11 cellular contexts compared by ENCODE assay signal in genomic region chr5:163079618-163080017, GRCh38.
DNase-seq lines count a peak whose midpoint lies in the region; ATAC-seq and TF ChIP-seq lines count a peak whose summit lies in the region.
"Had no signal": no experiment of that assay in that cellular context is flagged by ENCODE, and none has a peak within 500 bp of the region (broad histone marks: within the 10 kb centered on the region; RNA-seq: fewer than 3 reads in every experiment).

No MANE protein-coding gene starts in this region.

- H3K79me2 ChIP-seq in mammary epithelial cell (ENCODE audit: insufficient read depth, low read length), result no peaks in the 10 kb centered on the region

- peak; percentile 64 for TF ChIP-seq CTCF in GM12874 (IDR thresholded peaks at IDR 0.05; ENCODE audit: insufficient read depth, low read depth, low read length)
- TF ChIP-seq CTCF in mammary epithelial cell (conservative IDR thresholded peaks at IDR 0.05 in 1 of 2, IDR thresholded peaks at IDR 0.05 in 1 of 2; ENCODE audit: extremely low read depth in 1 of 2, insufficient read depth in 1 of 2, low read depth in 1 of 2, low read length in 2 of 2), result peak; percentile 26 to 52
- no peak for TF ChIP-seq CTCF in upper lobe of left lung (IDR thresholded peaks at IDR 0.05)

- H3K27me3 ChIP-seq in mammary epithelial cell (ENCODE audit: insufficient read depth, low read length) (no peaks in the 10 kb centered on the region), upper lobe of left lung (no peaks in the 10 kb centered on the region)
- H3K27me3 ChIP-seq: Peyer's patch had no signal

- dilution Hi-C loops in mammary epithelial cell (cut with HindIII; ENCODE audit: low sequenced_read_pairs), result no loop called here

- H3K36me3 Mint-ChIP-seq in activated naive CD4-positive, alpha-beta T cell treated with anti-CD3 and anti-CD28 coated beads for 36 hours (ENCODE audit: low read depth), result no peaks in the 10 kb centered on the region
- H3K36me3 Mint-ChIP-seq in T-helper 17 cell (ENCODE audit: low read depth), result no peaks in the 10 kb centered on the region
- H3K36me3 Mint-ChIP-seq: activated CD8-positive, alpha-beta memory T cell treated with anti-CD3 and anti-CD28 coated beads, Interleukin-2, amount 10 ng/mL, durations not matched to agents 7 days and 5 days had no signal

- H3K4me3 ChIP-seq in mammary epithelial cell (replicated peaks in 1 of 3; ENCODE audit: insufficient read depth in 1 of 3, low read depth in 2 of 3, low read length in 3 of 3) (no peak overlapping the region), upper lobe of left lung (no peak overlapping the region)
- H3K4me3 ChIP-seq: Peyer's patch had no signal

- peak; percentile 87 for ATAC-seq in GM21529 (IDR thresholded peaks at IDR 0.05; ENCODE audit: unreplicated experiment)
- no peak for ATAC-seq in upper lobe of left lung (ENCODE audit: low FRiP score in 2 of 2)
- ATAC-seq in T-helper 17 cell, result no peak
- ATAC-seq: activated CD8-positive, alpha-beta memory T cell treated with anti-CD3 and anti-CD28 coated beads, Interleukin-2, amount 10 ng/mL, durations not matched to agents 7 days and 5 days had no signal

- H4K20me1 ChIP-seq in mammary epithelial cell (ENCODE audit: insufficient read depth, low read length), result no peaks in the 10 kb centered on the region

- 41% methylated on average over 3 of the region's 3 CpGs for WGBS in mammary epithelial cell (ENCODE audit: low coverage, missing lambda C conversion rate)
- 64% methylated on average over 3 of the region's 3 CpGs for WGBS in upper lobe of left lung, 2 donors

- no peak overlapping the region for H3K4me3 Mint-ChIP-seq in activated naive CD4-positive, alpha-beta T cell treated with anti-CD3 and anti-CD28 coated beads for 36 hours
- no peak overlapping the region for H3K4me3 Mint-ChIP-seq in T-helper 17 cell
- H3K4me3 Mint-ChIP-seq: activated CD8-positive, alpha-beta memory T cell treated with anti-CD3 and anti-CD28 coated beads, Interleukin-2, amount 10 ng/mL, durations not matched to agents 7 days and 5 days had no signal

- no peak overlapping the region for H3K9ac ChIP-seq in mammary epithelial cell (ENCODE audit: insufficient read depth, low read length)

- H3K27ac ChIP-seq in mammary epithelial cell (ENCODE audit: insufficient read depth, low read depth, low read length), result no peak overlapping the region
- H3K27ac ChIP-seq in upper lobe of left lung, result no peak overlapping the region
- H3K27ac ChIP-seq: Peyer's patch had no signal

- no peak for TF ChIP-seq POLR2A in upper lobe of left lung (IDR thresholded peaks at IDR 0.05)

- in situ Hi-C loops in KBM-7 (cut with MboI; ENCODE audit: low pct_unique_long_range_greater_than_20kb, low sequenced_read_pairs) (no loop called here), mammary epithelial cell (cut with MboI; ENCODE audit: low sequenced_read_pairs in 2 of 2) (no loop called here)

- no peaks in the 10 kb centered on the region for H3K4me1 Mint-ChIP-seq in activated naive CD4-positive, alpha-beta T cell treated with anti-CD3 and anti-CD28 coated beads for 36 hours (ENCODE audit: low read depth)
- H3K4me1 Mint-ChIP-seq in T-helper 17 cell, result no peaks in the 10 kb centered on the region
- H3K4me1 Mint-ChIP-seq: activated CD8-positive, alpha-beta memory T cell treated with anti-CD3 and anti-CD28 coated beads, Interleukin-2, amount 10 ng/mL, durations not matched to agents 7 days and 5 days had no signal

- TF ChIP-seq EP300 in upper lobe of left lung (IDR thresholded peaks at IDR 0.05), result no peak

- H3K27ac Mint-ChIP-seq in activated naive CD4-positive, alpha-beta T cell treated with anti-CD3 and anti-CD28 coated beads for 36 hours, result no peak overlapping the region
- no peak overlapping the region for H3K27ac Mint-ChIP-seq in T-helper 17 cell
- H3K27ac Mint-ChIP-seq: activated CD8-positive, alpha-beta memory T cell treated with anti-CD3 and anti-CD28 coated beads, Interleukin-2, amount 10 ng/mL, durations not matched to agents 7 days and 5 days had no signal

- H3K27me3 Mint-ChIP-seq in activated naive CD4-positive, alpha-beta T cell treated with anti-CD3 and anti-CD28 coated beads for 36 hours (ENCODE audit: low read depth), result no peaks in the 10 kb centered on the region
- H3K27me3 Mint-ChIP-seq in T-helper 17 cell, result no peaks in the 10 kb centered on the region
- H3K27me3 Mint-ChIP-seq: activated CD8-positive, alpha-beta memory T cell treated with anti-CD3 and anti-CD28 coated beads, Interleukin-2, amount 10 ng/mL, durations not matched to agents 7 days and 5 days had no signal

- peaks cover 41% of the 10 kb centered on the region for H3K9me3 Mint-ChIP-seq in activated naive CD4-positive, alpha-beta T cell treated with anti-CD3 and anti-CD28 coated beads for 36 hours

- H3K36me3 ChIP-seq in mammary epithelial cell (ENCODE audit: insufficient read depth, low read length) (no peaks in the 10 kb centered on the region), upper lobe of left lung (no peaks in the 10 kb centered on the region)
- H3K36me3 ChIP-seq: Peyer's patch had no signal

- H2AFZ ChIP-seq in mammary epithelial cell (ENCODE audit: low read depth, low read length), result no peak overlapping the region

- no peaks in the 10 kb centered on the region for H3K9me3 ChIP-seq in mammary epithelial cell (replicated peaks; ENCODE audit: insufficient read depth, low read length)
- H3K9me3 ChIP-seq in upper lobe of left lung, result peaks cover 0 to 7% (median 0%) of the 10 kb centered on the region in 4 donors
- no peaks in the 10 kb centered on the region for H3K9me3 ChIP-seq in T-helper 17 cell (ENCODE audit: control insufficient read depth, low read length, poor library complexity, severe bottlenecking)
- H3K9me3 ChIP-seq: Peyer's patch had no signal

- CTCF ChIA-PET in mammary epithelial cell (lab: Charles Lee; ENCODE audit: low non-redundant PET), result no interaction called here
- CTCF ChIA-PET in activated naive CD4-positive, alpha-beta T cell treated with anti-CD3 and anti-CD28 coated beads for 36 hours (lab: Charles Lee), result no interaction called here

- no TSS peak for BruUV-seq in mammary epithelial cell (replicated peaks; lab: Mats Ljungman, UMichigan)

- H3K4me1 ChIP-seq in mammary epithelial cell (ENCODE audit: insufficient read depth, low read length), result no peaks in the 10 kb centered on the region
- no peaks in the 10 kb centered on the region for H3K4me1 ChIP-seq in upper lobe of left lung
- H3K4me1 ChIP-seq: Peyer's patch had no signal

- no peak overlapping the region for H3K4me2 ChIP-seq in mammary epithelial cell (ENCODE audit: insufficient read depth, low read depth, low read length)

- intact Hi-C loops in mammary epithelial cell (cut with micrococcal nuclease), result loop anchor here (5.0 kb wide), 1 partner anchor 328 kb away; no protein-coding TSS in a partner anchor
- intact Hi-C loops in activated naive CD4-positive, alpha-beta T cell treated with anti-CD3 and anti-CD28 coated beads for 36 hours (cut with micrococcal nuclease), result loop anchor here (5.0 kb wide), 1 partner anchor 268 kb away; no protein-coding TSS in a partner anchor

- DNase-seq in KBM-7, result peak; percentile 15
- DNase-seq in mammary epithelial cell, result no peak
- no peak for DNase-seq in activated naive CD4-positive, alpha-beta T cell treated with anti-CD3 and anti-CD28 coated beads for 36 hours
- DNase-seq in upper lobe of left lung, result no peak
- DNase-seq in NCI-H1694 treated with DMSO at 0.1 percent for 48 hours (lab: John Stamatoyannopoulos, UW), result no peak
- no peak for DNase-seq in T-helper 17 cell
- DNase-seq: activated CD8-positive, alpha-beta memory T cell treated with anti-CD3 and anti-CD28 coated beads, Interleukin-2, amount 10 ng/mL, durations not matched to agents 7 days and 5 days; KG1; Peyer's patch had no signal

Comparison
In these comparisons a context has a peak if more than half of its experiments do, and no peak if none do; other contexts are left out.
1. CTCF ChIP-seq: peak in GM12874 (single experiment) and mammary epithelial cell (2 of 2); none in upper lobe of left lung (0 of 6).